In genomic region chr9:110047232-110047954, GRCh38 we compare ENCODE assay signal across 8 cellular contexts.
DNase-seq lines count a peak whose midpoint lies in the region; ATAC-seq and TF ChIP-seq lines count a peak whose summit lies in the region.

No MANE protein-coding gene starts in this region.

- H3K9me3 ChIP-seq in mammary epithelial cell (replicated peaks; ENCODE audit: insufficient read depth, low read length) (no peaks in the 10 kb centered on the region), neural progenitor cell (ENCODE audit: low read depth) (no peaks in the 10 kb centered on the region)

- H3K4me2 ChIP-seq in mammary epithelial cell (ENCODE audit: insufficient read depth, low read depth, low read length) (peak overlapping the region; percentile 71), neural progenitor cell (peak overlapping the region; percentile 83)

- TF ChIP-seq CTCF in mammary epithelial cell (conservative IDR thresholded peaks at IDR 0.05 in 1 of 2, IDR thresholded peaks at IDR 0.05 in 1 of 2; ENCODE audit: extremely low read depth in 1 of 2, insufficient read depth in 1 of 2, low read depth in 1 of 2, low read length in 2 of 2) = no peak
- no peak for TF ChIP-seq CTCF in neural progenitor cell (IDR thresholded peaks at IDR 0.05)

- peak overlapping the region in 2 of 3 experiments; percentile 69 to 79 for H3K4me3 ChIP-seq in mammary epithelial cell (replicated peaks in 1 of 3; ENCODE audit: insufficient read depth in 1 of 3, low read depth in 2 of 3, low read length in 3 of 3)
- H3K4me3 ChIP-seq in neural progenitor cell = peak overlapping the region; percentile 78

- 68% methylated on average over 6 of the region's 7 CpGs for WGBS in mammary epithelial cell (ENCODE audit: low coverage, missing lambda C conversion rate)

- H4K20me1 ChIP-seq in mammary epithelial cell (ENCODE audit: insufficient read depth, low read length) (peaks cover 4% of the 10 kb centered on the region), neural progenitor cell (ENCODE audit: low read depth) (peaks cover 17% of the 10 kb centered on the region)

- DNase-seq in mammary epithelial cell = no peak
- peak; percentile 15 for DNase-seq in neural progenitor cell (ENCODE audit: low spot score)
- DNase-seq in Kasumi-1 (lab: John Stamatoyannopoulos, UW) = no peak

- H3K4me1 Mint-ChIP-seq in neural progenitor cell = peaks cover 35% of the 10 kb centered on the region

- no peaks in the 10 kb centered on the region for H3K9me3 Mint-ChIP-seq in neural progenitor cell

- CTCF ChIA-PET in mammary epithelial cell (lab: Charles Lee; ENCODE audit: low non-redundant PET) = no interaction called here

- peak overlapping the region; percentile 94 for H3K27ac Mint-ChIP-seq in neural progenitor cell

- H3K27me3 Mint-ChIP-seq in neural progenitor cell (ENCODE audit: insufficient read depth, low read depth) = peaks cover 6% of the 10 kb centered on the region

- dilution Hi-C loops in mammary epithelial cell (cut with HindIII; ENCODE audit: low sequenced_read_pairs) = no loop called here

- H3K79me2 ChIP-seq in mammary epithelial cell (ENCODE audit: insufficient read depth, low read length) (peaks cover 33% of the 10 kb centered on the region), neural progenitor cell (ENCODE audit: low read depth) (peaks cover 30% of the 10 kb centered on the region)

- peaks cover 17% of the 10 kb centered on the region for H3K4me1 ChIP-seq in mammary epithelial cell (ENCODE audit: insufficient read depth, low read length)
- peaks cover 18% of the 10 kb centered on the region for H3K4me1 ChIP-seq in neural progenitor cell

- no TSS peak for BruUV-seq in mammary epithelial cell (replicated peaks; lab: Mats Ljungman, UMichigan)

- peak; percentile 27 for ATAC-seq in GM19324 (IDR thresholded peaks at IDR 0.05; ENCODE audit: low FRiP score, unreplicated experiment)
- ATAC-seq in HG03045 (IDR thresholded peaks at IDR 0.05; ENCODE audit: unreplicated experiment) = peak; percentile 22
- no peak for ATAC-seq in GM18511 (IDR thresholded peaks at IDR 0.05; ENCODE audit: unreplicated experiment)
- ATAC-seq in GM18858 (IDR thresholded peaks at IDR 0.05; ENCODE audit: unreplicated experiment) = no peak
- ATAC-seq in GM18870 (IDR thresholded peaks at IDR 0.05; ENCODE audit: unreplicated experiment) = no peak

- in situ Hi-C loops in mammary epithelial cell (cut with MboI; ENCODE audit: low sequenced_read_pairs in 2 of 2) = no loop called here

- H2AFZ ChIP-seq in mammary epithelial cell (ENCODE audit: low read depth, low read length) (peak overlapping the region; percentile 90), neural progenitor cell (replicated peaks) (peak overlapping the region; percentile 93)

- H3K27ac ChIP-seq in mammary epithelial cell (ENCODE audit: insufficient read depth, low read depth, low read length) (no peak overlapping the region), neural progenitor cell (no peak overlapping the region)

- H3K36me3 ChIP-seq in mammary epithelial cell (ENCODE audit: insufficient read depth, low read length) (no peaks in the 10 kb centered on the region), neural progenitor cell (no peaks in the 10 kb centered on the region)

- H3K4me3 Mint-ChIP-seq in neural progenitor cell = peak overlapping the region; percentile 93

- peaks cover 11% of the 10 kb centered on the region for H3K36me3 Mint-ChIP-seq in neural progenitor cell

- intact Hi-C loops in mammary epithelial cell (cut with micrococcal nuclease) = no loop called here

- peaks cover 27% of the 10 kb centered on the region for H3F3A ChIP-seq in neural progenitor cell (ENCODE audit: low read depth)

- H3K9ac ChIP-seq in mammary epithelial cell (ENCODE audit: insufficient read depth, low read length) (no peak overlapping the region), neural progenitor cell (no peak overlapping the region)

- H3K27me3 ChIP-seq in mammary epithelial cell (ENCODE audit: insufficient read depth, low read length) = no peaks in the 10 kb centered on the region
- peaks cover 24% of the 10 kb centered on the region for H3K27me3 ChIP-seq in neural progenitor cell

Comparison
In these comparisons a context has a peak if more than half of its experiments do, and no peak if none do; other contexts are left out.
1. ATAC-seq: peak in GM19324 (single experiment) and HG03045 (single experiment); none in GM18511 (single experiment), GM18858 (single experiment) and GM18870 (single experiment).